ENCODE assay signal across 13 cellular contexts in the genomic region with DNA sequence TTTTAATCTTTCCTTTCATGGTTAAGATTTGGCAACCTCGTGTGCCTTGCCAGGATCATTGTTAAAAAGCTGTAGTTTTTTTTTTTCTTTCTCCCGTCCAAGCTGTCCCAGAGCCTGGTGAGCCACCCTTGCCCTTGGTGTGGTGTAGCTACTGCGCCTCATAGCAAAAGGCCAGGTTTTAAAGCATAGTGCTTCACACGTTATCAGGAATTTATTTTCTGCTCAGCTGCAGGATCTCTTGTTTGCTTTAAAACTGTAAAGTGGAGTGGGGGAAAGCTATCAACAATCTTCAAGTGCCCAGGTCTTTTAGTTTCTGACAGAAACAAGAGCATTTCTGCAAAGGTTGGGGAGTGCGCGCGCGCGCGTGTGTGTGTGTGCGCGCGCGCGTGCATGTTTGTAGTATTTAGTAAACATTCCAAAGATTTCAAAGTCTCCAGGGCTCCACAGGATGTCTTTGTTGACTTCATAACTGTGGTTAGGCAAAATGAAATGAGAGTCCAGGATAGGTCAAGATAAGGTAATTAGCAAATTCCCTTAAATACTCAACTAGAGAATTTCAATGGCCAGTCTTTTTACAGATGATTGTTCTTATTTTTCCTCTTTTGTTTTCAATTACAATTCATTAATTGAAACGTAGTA. TPM values are rescaled to one million over a fixed set of nuclear protein-coding genes. Genes with fewer than 3 reads are reported as not detected.
DNase-seq lines count a peak whose midpoint lies in the region; ATAC-seq and TF ChIP-seq lines count a peak whose summit lies in the region.
"Had no signal": no experiment of that assay in that cellular context is flagged by ENCODE, and none has a peak within 500 bp of the region (broad histone marks: within the 10 kb centered on the region; RNA-seq: fewer than 3 reads in every experiment).

No MANE protein-coding gene starts in this region.

- H3K9me3 Mint-ChIP-seq in nephron progenitor cell: no peaks in the 10 kb centered on the region
- H3K9me3 Mint-ChIP-seq in T-helper 2 cell treated with Interferon-gamma antibody and Interleukin-4, amounts not matched to agents 5 μg/mL and 100 μg/mL, for 36 hours: no peaks in the 10 kb centered on the region

- peaks cover 4% of the 10 kb centered on the region for H3K27me3 Mint-ChIP-seq in nephron progenitor cell (ENCODE audit: low read depth, poor library complexity)
- peaks cover 56% of the 10 kb centered on the region for H3K27me3 Mint-ChIP-seq in T-helper 2 cell treated with Interferon-gamma antibody and Interleukin-4, amounts not matched to agents 5 μg/mL and 100 μg/mL, for 36 hours (ENCODE audit: low read depth)

- H3K4me3 Mint-ChIP-seq in nephron progenitor cell: no peak overlapping the region
- H3K4me3 Mint-ChIP-seq in T-helper 2 cell treated with Interferon-gamma antibody and Interleukin-4, amounts not matched to agents 5 μg/mL and 100 μg/mL, for 36 hours: no peak overlapping the region
- H3K4me3 Mint-ChIP-seq: activated CD8-positive, alpha-beta T cell treated with anti-CD3 and anti-CD28 coated beads, Interleukin-2, amount 10 ng/mL, durations not matched to agents 7 days and 5 days had no signal

- peak overlapping the region; percentile 43 for H3K4me3 ChIP-seq in HUES6 (ENCODE audit: low read depth, low read length)
- H3K4me3 ChIP-seq in astrocyte of the spinal cord (ENCODE audit: low read depth, low read length): no peak overlapping the region
- H3K4me3 ChIP-seq: esophagus squamous epithelium had no signal

- in situ Hi-C loops in astrocyte of the spinal cord (cut with HindIII; ENCODE audit: low sequenced_read_pairs): no loop called here

- H3K36me3 Mint-ChIP-seq in nephron progenitor cell (ENCODE audit: low read depth): no peaks in the 10 kb centered on the region
- H3K36me3 Mint-ChIP-seq in T-helper 2 cell treated with Interferon-gamma antibody and Interleukin-4, amounts not matched to agents 5 μg/mL and 100 μg/mL, for 36 hours (ENCODE audit: low read depth): no peaks in the 10 kb centered on the region

- peak overlapping the region; percentile 27 for H3K9ac ChIP-seq in HUES6 (ENCODE audit: low read length)

- H3K27me3 ChIP-seq in HUES6 (ENCODE audit: control insufficient read depth, insufficient read depth, low read length): no peaks in the 10 kb centered on the region

- no peak overlapping the region for H3K27ac Mint-ChIP-seq in nephron progenitor cell
- no peak overlapping the region for H3K27ac Mint-ChIP-seq in T-helper 2 cell treated with Interferon-gamma antibody and Interleukin-4, amounts not matched to agents 5 μg/mL and 100 μg/mL, for 36 hours
- H3K27ac Mint-ChIP-seq: activated CD8-positive, alpha-beta T cell treated with anti-CD3 and anti-CD28 coated beads, Interleukin-2, amount 10 ng/mL, durations not matched to agents 7 days and 5 days had no signal

- DNase-seq in AG09319 (ENCODE audit: extremely low read depth, low read depth): peak; percentile 16
- DNase-seq in astrocyte of the spinal cord (ENCODE audit: low read depth, low spot score): peak; percentile 62
- DNase-seq in left lobe of liver (ENCODE audit: low spot score): no peak
- DNase-seq in NCI-H1092 (lab: John Stamatoyannopoulos, UW): no peak
- DNase-seq in nephron progenitor cell: no peak
- DNase-seq in T-helper 2 cell treated with Interferon-gamma antibody and Interleukin-4, amounts not matched to agents 5 μg/mL and 100 μg/mL, for 36 hours (ENCODE audit: low spot score): no peak
- DNase-seq: activated CD8-positive, alpha-beta T cell treated with anti-CD3 and anti-CD28 coated beads, Interleukin-2, amount 10 ng/mL, durations not matched to agents 7 days and 5 days; anterior cingulate cortex; COR-L47; esophagus squamous epithelium; stimulated activated CD4-positive, alpha-beta T cell treated with anti-CD3 and anti-CD28 coated beads, Interleukin-12 subunit alpha, Interleukin-12 subunit beta, amount 100 ng/mL, for 4 hours had no signal

- H3K4me1 ChIP-seq in HUES6 (ENCODE audit: control insufficient read depth, insufficient read depth, low read length): peaks cover 49% of the 10 kb centered on the region

- H3K36me3 ChIP-seq in HUES6 (ENCODE audit: control insufficient read depth, insufficient read depth, low read length): no peaks in the 10 kb centered on the region
- H3K36me3 ChIP-seq: esophagus squamous epithelium had no signal

- H3K27ac ChIP-seq in HUES6 (ENCODE audit: low read depth, low read length): peak overlapping the region; percentile 67; the same call in 1 of the 2 replicates
- H3K27ac ChIP-seq: esophagus squamous epithelium had no signal

- ATAC-seq in left lobe of liver (peak; percentile 88), GM21526 (IDR thresholded peaks at IDR 0.05; ENCODE audit: low FRiP score, unreplicated experiment) (no peak)
- ATAC-seq: activated CD8-positive, alpha-beta T cell treated with anti-CD3 and anti-CD28 coated beads, Interleukin-2, amount 10 ng/mL, durations not matched to agents 7 days and 5 days had no signal

- no peaks in the 10 kb centered on the region for H3K9me3 ChIP-seq in HUES6 (ENCODE audit: control insufficient read depth, insufficient read depth, low read depth, low read length)
- H3K9me3 ChIP-seq: esophagus squamous epithelium had no signal

- TF ChIP-seq CTCF in AG09319 (IDR thresholded peaks at IDR 0.05; ENCODE audit: low read depth, low read length) (no peak), astrocyte of the spinal cord (IDR thresholded peaks at IDR 0.05; ENCODE audit: low read depth, low read length) (no peak), nephron progenitor cell (IDR thresholded peaks at IDR 0.05) (no peak)

- peaks cover 5% of the 10 kb centered on the region for H3K4me1 Mint-ChIP-seq in nephron progenitor cell
- H3K4me1 Mint-ChIP-seq in T-helper 2 cell treated with Interferon-gamma antibody and Interleukin-4, amounts not matched to agents 5 μg/mL and 100 μg/mL, for 36 hours (ENCODE audit: low read depth): no peaks in the 10 kb centered on the region

RNA-seq across cellular contexts. Expression of a gene that starts 45.5 kb away (rescaled TPM):
- 5.1 TPM for total RNA-seq in left lobe of liver
- total RNA-seq: activated CD8-positive, alpha-beta T cell treated with anti-CD3 and anti-CD28 coated beads, Interleukin-2, amount 10 ng/mL, durations not matched to agents 7 days and 5 days had no signal

Comparison
In these comparisons a context has a peak if more than half of its experiments do, and no peak if none do; other contexts are left out.
1. DNase-seq: peak in AG09319 (single experiment) and astrocyte of the spinal cord (single experiment); none in left lobe of liver (single experiment), NCI-H1092 (single experiment), nephron progenitor cell (single experiment) and T-helper 2 cell treated with Interferon-gamma antibody and Interleukin-4, amounts not matched to agents 5 μg/mL and 100 μg/mL, for 36 hours (single experiment).